Comparison of ENCODE assay signal across 7 cellular contexts in genomic region chrX:300334-300733, GRCh38.
"Had no signal": no experiment of that assay in that cellular context is flagged by ENCODE, and none has a peak within 500 bp of the region (broad histone marks: within the 10 kb centered on the region; RNA-seq: fewer than 3 reads in every experiment).

No MANE protein-coding gene starts in this region.

- H3K9ac ChIP-seq: GM23248 had no signal

- H2AFZ ChIP-seq: GM23248 had no signal

- H3K4me3 Mint-ChIP-seq: HFFc6 had no signal

- H3K9me3 Mint-ChIP-seq: HFFc6 had no signal

- H3K4me3 ChIP-seq: GM23248, HAP-1 had no signal

- DNase-seq: GM23248, GOT3, HFFc6, IMR-90, KG1 had no signal

- H3K27ac Mint-ChIP-seq: HFFc6 had no signal

- H3K27ac ChIP-seq: GM23248 had no signal

- ATAC-seq: HCT116 had no signal

- H3K4me1 ChIP-seq: HAP-1 had no signal

- H3K9me3 ChIP-seq: HAP-1 had no signal
